In genomic region chr11:67033661-67034166, GRCh38 we compare ENCODE assay signal across 9 cellular contexts. TPM values are rescaled to one million over a fixed set of nuclear protein-coding genes. Genes with fewer than 3 reads are reported as not detected.
DNase-seq lines count a peak whose midpoint lies in the region; ATAC-seq and TF ChIP-seq lines count a peak whose summit lies in the region.
"Had no signal": no experiment of that assay in that cellular context is flagged by ENCODE, and none has a peak within 500 bp of the region (broad histone marks: within the 10 kb centered on the region; RNA-seq: fewer than 3 reads in every experiment).

No MANE protein-coding gene starts in this region.

- H3K36me3 Mint-ChIP-seq in endodermal cell (ENCODE audit: low read depth), result no peaks in the 10 kb centered on the region

- in situ Hi-C loops in G401 (cut with HindIII; ENCODE audit: low sequenced_read_pairs), result no loop called here

- no peak overlapping the region for H3K27ac ChIP-seq in endodermal cell (ENCODE audit: low read depth, low read length)

- WGBS in endodermal cell (ENCODE audit: insufficient coverage in 1 of 2, insufficient read length in 1 of 2), 2 experiments, result 82 to 84% methylated on average over 8 of the region's 8 CpGs

- no peaks in the 10 kb centered on the region for H3K27me3 ChIP-seq in endodermal cell (ENCODE audit: control insufficient read depth, insufficient read depth, low read length, poor library complexity, severe bottlenecking)

- H3K9ac ChIP-seq in endodermal cell (ENCODE audit: extremely low read depth, low read length, poor library complexity, severe bottlenecking), result no peak overlapping the region

- no peak overlapping the region for H3K4me3 Mint-ChIP-seq in endodermal cell
- H3K4me3 Mint-ChIP-seq: activated CD4-positive, alpha-beta T cell treated with anti-CD3 and anti-CD28 coated beads for 36 hours had no signal

- no peaks in the 10 kb centered on the region for H3K9me3 ChIP-seq in endodermal cell (ENCODE audit: control insufficient read depth, low read length)

- no peak for TF ChIP-seq CTCF in endodermal cell (conservative IDR thresholded peaks at IDR 0.05)

- no peaks in the 10 kb centered on the region for H3K9me3 Mint-ChIP-seq in endodermal cell

- DNase-seq in G401 (ENCODE audit: low spot score) (peak; percentile 79), OCI-M1 (lab: John Stamatoyannopoulos, UW) (peak; percentile 10), endodermal cell (peak; percentile 24), pons (ENCODE audit: low spot score) (peak; percentile 62), NCI-H748 treated with DMSO at 0.1 percent for 48 hours (lab: John Stamatoyannopoulos, UW) (no peak)
- DNase-seq in activated CD4-positive, alpha-beta T cell treated with anti-CD3 and anti-CD28 coated beads, Interleukin-2, amount 50 U/mL, for 1 hour, result no peak
- DNase-seq: activated CD4-positive, alpha-beta T cell treated with anti-CD3 and anti-CD28 coated beads for 36 hours had no signal

- no peaks in the 10 kb centered on the region for H3K4me1 Mint-ChIP-seq in endodermal cell
- H3K4me1 Mint-ChIP-seq: activated CD4-positive, alpha-beta T cell treated with anti-CD3 and anti-CD28 coated beads for 36 hours had no signal

- no peak overlapping the region for H3K27ac Mint-ChIP-seq in endodermal cell
- H3K27ac Mint-ChIP-seq: activated CD4-positive, alpha-beta T cell treated with anti-CD3 and anti-CD28 coated beads for 36 hours had no signal

- no peaks in the 10 kb centered on the region for H3K4me1 ChIP-seq in endodermal cell (ENCODE audit: control insufficient read depth, insufficient read depth, low read length)

- H3K27me3 Mint-ChIP-seq in endodermal cell (ENCODE audit: insufficient read depth), result no peaks in the 10 kb centered on the region

- H3K4me3 ChIP-seq in endodermal cell (ENCODE audit: low read length), result no peak overlapping the region

- ATAC-seq in HG02678 (IDR thresholded peaks at IDR 0.05; ENCODE audit: unreplicated experiment) (no peak), HG03442 (IDR thresholded peaks at IDR 0.05; ENCODE audit: unreplicated experiment) (no peak)
- ATAC-seq: activated CD4-positive, alpha-beta T cell treated with anti-CD3 and anti-CD28 coated beads for 36 hours had no signal

- no peaks in the 10 kb centered on the region for H3K36me3 ChIP-seq in endodermal cell (ENCODE audit: control insufficient read depth, insufficient read depth, low read length)

RNA-seq across cellular contexts. Expression of gene SYT12, which starts 10.8 kb away (rescaled TPM):
- 0.74 and 1.1 TPM in 2 replicates for total RNA-seq in G401 (2014; rRNA removed; shearing (Covaris generic))
- 1 to 10 TPM in 1 of 2 donors, under 1 TPM in 1; 0.91 to 1.1 TPM for total RNA-seq in endodermal cell
- polyA plus RNA-seq in endodermal cell (2013, experiment 1 of 2), result 0.39 TPM
- polyA plus RNA-seq in endodermal cell (2013, experiment 2 of 2), result 0.33 TPM

RNA-seq across cellular contexts. Expression of gene RHOD, which starts 22.9 kb away (rescaled TPM):
- total RNA-seq in G401 (2014; rRNA removed; shearing (Covaris generic)), result not detected in 2 replicates
- 10 to 100 TPM; 17.1 to 18.1 TPM for total RNA-seq in endodermal cell
- 7.7 TPM for polyA plus RNA-seq in endodermal cell (2013, experiment 1 of 2)
- 7.7 TPM for polyA plus RNA-seq in endodermal cell (2013, experiment 2 of 2)

RNA-seq across cellular contexts. Expression of gene C11orf86, which starts 58.6 kb away (rescaled TPM):
- total RNA-seq in G401 (2014; rRNA removed; shearing (Covaris generic)), result not detected in 2 replicates
- not detected for total RNA-seq in endodermal cell
- polyA plus RNA-seq in endodermal cell (2013, experiment 1 of 2), result not detected
- polyA plus RNA-seq in endodermal cell (2013, experiment 2 of 2), result not detected
- total RNA-seq: activated CD4-positive, alpha-beta T cell treated with anti-CD3 and anti-CD28 coated beads for 36 hours had no signal

Comparison
In these comparisons a context has a peak if more than half of its experiments do, and no peak if none do; other contexts are left out.
1. DNase-seq: peak in G401 (single experiment), OCI-M1 (single experiment), endodermal cell (single experiment) and pons (single experiment); none in NCI-H748 treated with DMSO at 0.1 percent for 48 hours (single experiment) and activated CD4-positive, alpha-beta T cell treated with anti-CD3 and anti-CD28 coated beads, Interleukin-2, amount 50 U/mL, for 1 hour (single experiment).
2. RNA of gene RHOD, which starts 22.9 kb away (total RNA-seq): 17.1 to 18.1 TPM in endodermal cell; not detected in G401; every median in the first group is over 10 times any median in the second.